ENCODE assay signal across 8 cellular contexts in genomic region chr18:22378672-22379282, GRCh38. TPM values are rescaled to one million over a fixed set of nuclear protein-coding genes. Genes with fewer than 3 reads are reported as not detected.
DNase-seq lines count a peak whose midpoint lies in the region; ATAC-seq, FAIRE-seq and TF ChIP-seq lines count a peak whose summit lies in the region.

No MANE protein-coding gene starts in this region.

- intact Hi-C loops in heart left ventricle (cut with DNase I), result loop anchor here in 3 of 10 donors (5.0 to 10.0 kb wide), 3 partner anchors 176 to 384 kb away; no protein-coding TSS in a partner anchor
- intact Hi-C loops in thyroid gland (cut with DNase I), result no loop called here

- ATAC-seq in heart left ventricle (peak; percentile 76 to 89 (median 81)), GM21423 (IDR thresholded peaks at IDR 0.05; ENCODE audit: unreplicated experiment) (no peak)

- H3K56ac ChIP-seq in H9 (ENCODE audit: insufficient read length, low read depth, low read length), result no peak overlapping the region

- H3K4me2 ChIP-seq in H9 (ENCODE audit: insufficient read depth, insufficient read length, low read length) (no peak overlapping the region), SU-DHL-6 (ENCODE audit: low read depth, low read length, poor library complexity, severe bottlenecking) (no peak overlapping the region)

- H3K79me1 ChIP-seq in H9 (ENCODE audit: insufficient read depth, low read depth, low read length, poor library complexity, severe bottlenecking), result no peaks in the 10 kb centered on the region

- WGBS in H9 (ENCODE audit: extremely low coverage, insufficient read length, low lambda C conversion rate), result no CpG with 5 or more reads among the region's 2 CpGs
- 59 to 69% (median 61%) methylated on average over 2 of the region's 2 CpGs for WGBS in heart left ventricle, 4 donors
- 56 to 73% methylated on average over 2 of the region's 2 CpGs for WGBS in thyroid gland, 2 donors

- no peak overlapping the region for H2BK20ac ChIP-seq in H9 (ENCODE audit: low read depth, low read length, poor library complexity, severe bottlenecking)

- H3K27me3 ChIP-seq in H9 (ENCODE audit: insufficient read depth, low read length) (no peaks in the 10 kb centered on the region), SU-DHL-6 (ENCODE audit: low read length) (no peaks in the 10 kb centered on the region), heart left ventricle (no peaks in the 10 kb centered on the region), thyroid gland (no peaks in the 10 kb centered on the region)

- no peaks in the 10 kb centered on the region for H3K23me2 ChIP-seq in H9 (ENCODE audit: insufficient read length, low read depth, low read length, poor library complexity, severe bottlenecking)

- H3K79me2 ChIP-seq in H9 (ENCODE audit: insufficient read depth, low read length) (no peaks in the 10 kb centered on the region), SU-DHL-6 (ENCODE audit: insufficient read depth, low read length) (no peaks in the 10 kb centered on the region)

- TF ChIP-seq CTCF in H9 (conservative IDR thresholded peaks at IDR 0.05) (peak; percentile 71), SU-DHL-6 (IDR thresholded peaks at IDR 0.05; ENCODE audit: insufficient read depth, low read length, poor library complexity, severe bottlenecking) (peak; percentile 17), heart left ventricle (IDR thresholded peaks at IDR 0.05) (peak; percentile 34 to 66 (median 51)), thyroid gland (IDR thresholded peaks at IDR 0.05) (peak in 5 of 6 experiments; percentile 50 to 66 (median 60))

- H3K4me1 ChIP-seq in H9 (ENCODE audit: insufficient read depth, low read length), result no peaks in the 10 kb centered on the region
- peaks cover 0 to 4% (median 0%) of the 10 kb centered on the region in 12 donors for H3K4me1 ChIP-seq in heart left ventricle
- H3K4me1 ChIP-seq in thyroid gland, result no peaks in the 10 kb centered on the region

- H3K9me3 Mint-ChIP-seq in H9, result no peaks in the 10 kb centered on the region

- no peak overlapping the region for H2BK120ac ChIP-seq in H9 (ENCODE audit: low read depth, low read length, poor library complexity, severe bottlenecking)

- no peak overlapping the region for H3K18ac ChIP-seq in H9 (ENCODE audit: insufficient read length, low read depth, low read length)

- no peak overlapping the region for H4K8ac ChIP-seq in H9 (replicated peaks; ENCODE audit: insufficient read length, low read depth, low read length)

- H3K36me3 ChIP-seq in SU-DHL-6 (ENCODE audit: low read length) (no peaks in the 10 kb centered on the region), heart left ventricle (no peaks in the 10 kb centered on the region), thyroid gland (no peaks in the 10 kb centered on the region)

- no peak overlapping the region for H3K4ac ChIP-seq in H9 (ENCODE audit: low read depth, low read length)

- no peak overlapping the region for H2BK5ac ChIP-seq in H9 (ENCODE audit: insufficient read length, low read length)

- no peak overlapping the region for H3K23ac ChIP-seq in H9 (ENCODE audit: insufficient read length, low read depth, low read length)

- DNase-seq in Ammon's horn (ENCODE audit: low spot score) (peak; percentile 10), H9 (peak; percentile 41), heart left ventricle (peak in 3 of 5 donors; percentile 25 to 39 (median 26)), thyroid gland (peak; percentile 64 to 68), GM12892 (ENCODE audit: insufficient read length) (no peak), NCI-H1694 treated with DMSO at 0.1 percent for 48 hours (lab: John Stamatoyannopoulos, UW) (no peak)

- H2AK5ac ChIP-seq in H9 (ENCODE audit: insufficient read length, low read length), result no peak overlapping the region

- H3K9ac ChIP-seq in H9 (ENCODE audit: extremely low read depth, insufficient read length, low read length) (no peak overlapping the region), SU-DHL-6 (ENCODE audit: low read length) (no peak overlapping the region)

- no peaks in the 10 kb centered on the region for H4K20me1 ChIP-seq in H9 (ENCODE audit: control insufficient read depth, insufficient read depth, insufficient read length)
- no peaks in the 10 kb centered on the region for H4K20me1 ChIP-seq in SU-DHL-6 (ENCODE audit: low read depth, low read length)

- no peaks in the 10 kb centered on the region for H3K9me2 ChIP-seq in SU-DHL-6 (replicated peaks; ENCODE audit: insufficient read depth, low read length)

- no peaks in the 10 kb centered on the region for H3K9me3 ChIP-seq in H9 (ENCODE audit: control insufficient read depth, low read depth, low read length)
- H3K9me3 ChIP-seq in SU-DHL-6 (ENCODE audit: insufficient read depth, low read length), result no peaks in the 10 kb centered on the region
- no peaks in the 10 kb centered on the region for H3K9me3 ChIP-seq in heart left ventricle
- no peaks in the 10 kb centered on the region for H3K9me3 ChIP-seq in thyroid gland

- H2BK12ac ChIP-seq in H9 (ENCODE audit: insufficient read length, low read depth, low read length), result no peak overlapping the region

- no peak for TF ChIP-seq POLR2A in heart left ventricle (IDR thresholded peaks at IDR 0.05)
- no peak for TF ChIP-seq POLR2A in thyroid gland (IDR thresholded peaks at IDR 0.05)
- no peak for TF ChIP-seq POLR2A in GM12892 (IDR thresholded peaks at IDR 0.05; ENCODE audit: low read depth, low read length)

- no peak overlapping the region for H4K91ac ChIP-seq in H9 (ENCODE audit: insufficient read length, low read depth, low read length)

- H3K4me3 Mint-ChIP-seq in H9, result no peak overlapping the region

- H3K4me3 ChIP-seq in SU-DHL-6 (ENCODE audit: insufficient read depth, low read length, poor library complexity, severe bottlenecking) (no peak overlapping the region), heart left ventricle (no peak overlapping the region), thyroid gland (replicated peaks in 1 of 3) (no peak overlapping the region)

- H3K14ac ChIP-seq in H9 (ENCODE audit: insufficient read depth, low read length), result no peak overlapping the region

- no peaks in the 10 kb centered on the region for H3K4me1 Mint-ChIP-seq in H9

- H3K27ac Mint-ChIP-seq in H9, result no peak overlapping the region

- no peak overlapping the region for H3T11ph ChIP-seq in H9 (ENCODE audit: low read length)

- H3K27ac ChIP-seq in H9 (ENCODE audit: insufficient read length, low read depth, low read length) (no peak overlapping the region), SU-DHL-6 (ENCODE audit: low read depth, low read length) (no peak overlapping the region), heart left ventricle (no peak overlapping the region), thyroid gland (no peak overlapping the region)

- no peak for FAIRE-seq in GM12892 (lab: Jason Lieb, UNC)

- H4K5ac ChIP-seq in H9 (ENCODE audit: insufficient read length, low read depth, low read length), result no peak overlapping the region

- H3F3A ChIP-seq in SU-DHL-6 (ENCODE audit: insufficient read depth), result no peaks in the 10 kb centered on the region

- peaks cover 23% of the 10 kb centered on the region for H3K27me3 Mint-ChIP-seq in H9 (ENCODE audit: low read depth)

- no peak overlapping the region for H2BK15ac ChIP-seq in H9 (ENCODE audit: low read depth, low read length)

- no peaks in the 10 kb centered on the region for H3K36me3 Mint-ChIP-seq in H9 (ENCODE audit: insufficient read depth in 1 of 3, low read depth in 3 of 3)

- H2AFZ ChIP-seq in H9 (ENCODE audit: low read length) (no peak overlapping the region), SU-DHL-6 (ENCODE audit: low read depth, low read length, severe bottlenecking) (no peak overlapping the region)

RNA-seq across cellular contexts. Expression of gene CTAGE1, which starts 38.9 kb away (rescaled TPM):
- not detected in 2 replicates for total RNA-seq in H9 (2021)
- total RNA-seq in heart left ventricle, result not detected
- polyA plus RNA-seq in heart left ventricle, result under 1 TPM in 1 of 2 donors, not detected in 1; 0.03 TPM
- not detected for total RNA-seq in thyroid gland
- not detected for polyA plus RNA-seq in GM12892 (2012; ENCODE audit: missing spikeins)

Comparison
In these comparisons a context has a peak if more than half of its experiments do, and no peak if none do; other contexts are left out.
1. DNase-seq: peak in Ammon's horn (single experiment), H9 (single experiment), heart left ventricle (3 of 5) and thyroid gland (2 of 2); none in GM12892 (single experiment) and NCI-H1694 treated with DMSO at 0.1 percent for 48 hours (single experiment).
2. CTCF ChIP-seq: peak in every context shown above with its lines; median percentile 71 in H9; 60 in thyroid gland; 51 in heart left ventricle; 17 in SU-DHL-6.